Comparison of ENCODE assay signal across 2 cellular contexts in the genomic region with DNA sequence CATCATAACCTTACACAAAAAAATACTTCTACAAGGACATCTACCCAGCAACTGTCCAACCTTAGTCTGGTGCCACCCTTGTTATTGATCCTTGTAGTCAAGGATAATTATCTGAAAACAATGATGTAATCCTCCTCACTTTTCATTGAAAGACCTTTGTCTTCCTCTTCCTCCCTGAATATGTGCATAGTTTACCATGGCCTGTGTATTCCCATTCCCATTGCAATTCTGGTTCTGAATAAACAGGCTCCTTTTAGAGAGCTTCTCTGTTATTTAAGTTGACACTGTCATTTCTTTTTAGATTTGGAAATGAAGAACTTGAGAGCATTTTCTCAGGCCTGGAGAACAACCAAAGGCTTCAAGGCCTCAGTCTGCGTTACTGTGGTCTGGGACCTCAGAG.
TF ChIP-seq lines count a peak whose summit lies in the region.

No MANE protein-coding gene starts in this region.

TF ChIP-seq in GM23338, 12 proteins besides CTCF, POLR2A, EP300 and RAD21 (continued from another document):
- no peak for TF ChIP-seq ZNF462 (CRISPR knock-in tag; IDR thresholded peaks at IDR 0.05)

TF ChIP-seq in WTC11, 78 proteins besides CTCF, POLR2A, EP300 and RAD21 (continued from another document):
- TF ChIP-seq ETV6 (CRISPR knock-in tag; IDR thresholded peaks at IDR 0.05) (peak; percentile 42; the same call in 1 of the 2 replicates), USF2 (CRISPR knock-in tag; IDR thresholded peaks at IDR 0.05) (no peak), ZNF219 (CRISPR knock-in tag; IDR thresholded peaks at IDR 0.05; ENCODE audit: borderline replicate concordance) (no peak), FOXK1 (CRISPR knock-in tag; IDR thresholded peaks at IDR 0.05) (0 out of 2 replicates have a peak, but pooled peaks have one; percentile 40), FOXJ3 (CRISPR knock-in tag; IDR thresholded peaks at IDR 0.05; ENCODE audit: borderline replicate concordance) (no peak)
TF ChIP-seq in WTC11: peak in this region for 4.
